ENCODE assay signal across 20 cellular contexts in the genomic region with DNA sequence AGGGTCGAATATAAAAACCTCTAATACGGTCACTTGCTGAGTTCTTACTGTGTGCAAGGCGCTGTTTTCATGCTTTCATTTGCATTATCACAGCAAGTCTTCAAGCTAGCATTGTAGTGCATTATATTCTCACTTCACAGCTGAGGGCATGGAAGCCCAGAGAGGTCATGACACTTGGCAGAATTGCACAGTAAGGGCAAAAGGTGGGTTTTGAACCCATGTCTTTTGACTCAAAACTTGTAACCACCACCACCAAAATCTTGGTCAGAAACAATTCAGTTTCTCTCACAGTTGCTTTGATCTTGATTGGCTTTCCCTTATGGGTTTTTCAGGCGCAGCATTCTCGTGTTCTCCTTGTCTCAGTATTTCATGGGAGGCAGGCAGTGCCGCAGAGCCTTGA.
"Had no signal": no experiment of that assay in that cellular context is flagged by ENCODE, and none has a peak within 500 bp of the region (broad histone marks: within the 10 kb centered on the region; RNA-seq: fewer than 3 reads in every experiment).

No MANE protein-coding gene starts in this region.

- H3K27ac ChIP-seq: KMS-11, RWPE1, SJCRH30 had no signal

- DNase-seq: IMR-90, Kasumi-1, MM.1S, NCI-H1092 treated with DMSO at 0.1 percent for 48 hours, NCI-H1417, NCI-H1436 treated with DMSO at 0.1 percent for 48 hours, NCI-H1694, NCI-H187 treated with DMSO at 0.1 percent for 48 hours, NCI-H2029 treated with DMSO at 0.1 percent for 48 hours, NCI-H2171 treated with DMSO at 0.1 percent for 48 hours, NCI-H524, NCI-H526 treated with DMSO at 0.1 percent for 48 hours, NCI-H748 treated with DMSO at 0.1 percent for 48 hours, PC-3, SHP77 treated with DMSO at 0.1 percent for 48 hours, SJCRH30 had no signal

- H3K9me3 ChIP-seq: SJCRH30 had no signal

- H3K4me3 ChIP-seq: SJCRH30 had no signal

- ATAC-seq: Panc1, PC-3, SK-N-SH treated with all-trans-retinoic acid at 6 μM for 48 hours had no signal

- H3K9ac ChIP-seq: KMS-11 had no signal

- H3K27me3 ChIP-seq: SJCRH30 had no signal

- H3K36me3 ChIP-seq: SJCRH30 had no signal
